In the genomic region with DNA sequence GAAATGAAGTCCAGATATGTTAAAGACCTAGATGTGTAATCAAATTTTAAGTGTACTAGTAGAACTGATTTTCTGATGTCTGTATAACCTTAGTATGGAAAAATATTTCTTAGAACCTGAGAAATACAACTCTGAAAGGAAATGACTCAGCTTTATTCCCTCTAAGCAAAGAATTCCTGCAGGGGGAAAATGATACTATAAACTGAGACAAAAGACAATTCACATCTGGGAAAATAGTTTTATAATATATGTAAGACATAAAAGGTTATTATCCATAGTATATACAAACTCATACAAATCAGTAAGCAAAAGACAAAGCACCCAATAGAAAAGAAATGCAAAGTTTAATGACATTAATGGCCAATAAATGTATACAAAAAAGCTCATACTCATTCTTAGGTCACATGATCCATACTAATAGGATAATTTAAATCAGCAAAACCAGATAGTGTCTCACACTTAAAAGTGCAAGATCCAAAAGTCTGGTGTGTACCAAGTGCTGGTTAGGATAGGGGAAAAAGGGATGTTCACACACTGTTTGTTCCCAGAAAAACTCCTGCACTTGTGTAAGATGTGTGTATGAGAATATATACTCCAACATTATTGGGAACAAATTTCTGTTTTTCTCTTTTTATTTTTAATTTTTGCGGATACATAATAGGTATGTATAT, we compare ENCODE assay signal across 23 cellular contexts. TPM values are rescaled to one million over a fixed set of nuclear protein-coding genes. Genes with fewer than 3 reads are reported as not detected.
DNase-seq lines count a peak whose midpoint lies in the region; ATAC-seq, FAIRE-seq and TF ChIP-seq lines count a peak whose summit lies in the region.
"Had no signal": no experiment of that assay in that cellular context is flagged by ENCODE, and none has a peak within 500 bp of the region (broad histone marks: within the 10 kb centered on the region; RNA-seq: fewer than 3 reads in every experiment).

No MANE protein-coding gene starts in this region.

- WGBS in HepG2 (ENCODE audit: low lambda C conversion rate), result 41% methylated on average over 1 of the region's 1 CpG
- WGBS in right lobe of liver (ENCODE audit: insufficient coverage, low coverage, low lambda C conversion rate, missing lambda C conversion rate), result 100% methylated on average over 1 of the region's 1 CpG

- CTCF ChIA-PET in HepG2 (lab: Yijun Ruan, JAX; ENCODE audit: low intra/inter-chr PET ratio, low total read pairs), result no interaction called here

- H3K27me3 ChIP-seq in HepG2 (ENCODE audit: control insufficient read depth in 1 of 2, insufficient read depth in 2 of 2, low read length in 2 of 2), result no peaks in the 10 kb centered on the region
- no peaks in the 10 kb centered on the region for H3K27me3 ChIP-seq in right lobe of liver
- H3K27me3 ChIP-seq: uterus had no signal

- intact Hi-C loops in HepG2 (cut with micrococcal nuclease; ENCODE audit: unreplicated experiment) (no loop called here), right lobe of liver (cut with DNase I) (no loop called here), kidney (cut with DNase I) (no loop called here)

- no peaks in the 10 kb centered on the region for H4K20me1 ChIP-seq in HepG2 (ENCODE audit: insufficient read depth, low read length)

- no peak for TF ChIP-seq RAD21 in HepG2 (CRISPR knock-in tag; IDR thresholded peaks at IDR 0.05)

- H3K27ac ChIP-seq in HepG2 (ENCODE audit: extremely low read length, insufficient read depth, low read length), result no peak overlapping the region
- no peak overlapping the region for H3K27ac ChIP-seq in right lobe of liver
- H3K27ac ChIP-seq in SK-N-MC, result peak overlapping the region; percentile 94
- no peak overlapping the region for H3K27ac ChIP-seq in kidney (ENCODE audit: low read depth in 2 of 2, low read length in 2 of 2)
- H3K27ac ChIP-seq: psoas muscle, uterus had no signal

- TF ChIP-seq EP300 in HepG2 (IDR thresholded peaks at IDR 0.05; ENCODE audit: low read depth in 2 of 2, low read length in 2 of 2) (no peak), HepG2 (CRISPR knock-in tag; IDR thresholded peaks at IDR 0.05; ENCODE audit: borderline replicate concordance) (no peak)

- H3K9ac ChIP-seq in HepG2 (ENCODE audit: insufficient read depth, low read depth, low read length), result no peak overlapping the region
- no peak overlapping the region for H3K9ac ChIP-seq in SK-N-MC (ENCODE audit: insufficient read length)
- H3K9ac ChIP-seq in kidney (ENCODE audit: low read length in 2 of 2), result no peak overlapping the region

- H3K36me3 ChIP-seq in HepG2 (replicated peaks in 1 of 2; ENCODE audit: control insufficient read depth in 1 of 2, insufficient read depth in 2 of 2, low read length in 2 of 2) (no peaks in the 10 kb centered on the region), right lobe of liver (no peaks in the 10 kb centered on the region), SK-N-MC (ENCODE audit: insufficient read depth, low read length) (peaks cover 9% of the 10 kb centered on the region; the same call in 1 of the 2 replicates), kidney (ENCODE audit: control insufficient read depth in 1 of 2, insufficient read depth in 2 of 2, low read length in 2 of 2) (no peaks in the 10 kb centered on the region)
- H3K36me3 ChIP-seq: uterus had no signal

- no TSS peak for BruUV-seq in HepG2 (replicated peaks; lab: Mats Ljungman, UMichigan)

- H3K4me1 ChIP-seq in HepG2 (ENCODE audit: insufficient read depth, low read length) (no peaks in the 10 kb centered on the region), right lobe of liver (peaks cover 0 to 13% (median 0%) of the 10 kb centered on the region in 4 donors), kidney (ENCODE audit: control insufficient read depth in 1 of 2, insufficient read depth in 1 of 2, low read depth in 1 of 2, low read length in 2 of 2) (no peaks in the 10 kb centered on the region)
- H3K4me1 ChIP-seq: uterus had no signal

- ATAC-seq in HepG2, result no peak
- no peak for ATAC-seq in right lobe of liver
- ATAC-seq: activated CD8-positive, alpha-beta T cell treated with anti-CD3 and anti-CD28 coated beads, Interleukin-2, amount 10 ng/mL, durations not matched to agents 7 days and 5 days; natural killer cell treated with Interleukin-12 subunit alpha and Interleukin-12 subunit beta and Interleukin-15 and Interleukin-18, amount 100 ng/mL, for 72 hours; psoas muscle; WTC11 had no signal

- DNase-seq in HepG2 (ENCODE audit: low spot score), result no peak
- DNase-seq in right lobe of liver, result no peak
- peak; percentile 80 for DNase-seq in SK-N-MC (ENCODE audit: low read depth, low spot score)
- peak; percentile 56 for DNase-seq in fibroblast of pulmonary artery (ENCODE audit: low read depth)
- peak; percentile 17 for DNase-seq in urothelium cell line (ENCODE audit: low spot score)
- no peak for DNase-seq in middle frontal gyrus (ENCODE audit: extremely low spot score, low spot score)
- DNase-seq in kidney, result no peak
- DNase-seq in stimulated activated CD4-positive, alpha-beta T cell treated with anti-CD3 and anti-CD28 coated beads, Interleukin-4, amount 100 ng/mL, for 4 hours, result no peak
- DNase-seq: activated CD8-positive, alpha-beta T cell treated with anti-CD3 and anti-CD28 coated beads, Interleukin-2, amount 10 ng/mL, durations not matched to agents 7 days and 5 days; activated naive CD8-positive, alpha-beta T cell treated with anti-CD3 and anti-CD28 coated beads, Interleukin-2, amount 10 ng/mL, durations not matched to agents 7 days and 5 days; CD8-positive, alpha-beta memory T cell; cerebellar nuclear complex; GOT3; MM.1S; NCI-H2081 treated with DMSO at 0.1 percent for 48 hours; NCI-H526 treated with DMSO at 0.1 percent for 48 hours; psoas muscle; T-helper 1 cell; uterus had no signal

- FAIRE-seq in HepG2 (lab: Jason Lieb, UNC) (no peak), urothelium cell line (lab: Jason Lieb, UNC) (no peak), kidney (lab: Jason Lieb, UNC) (no peak)

- TF ChIP-seq CTCF in HepG2 (CRISPR knock-in tag; IDR thresholded peaks at IDR 0.05) (no peak), right lobe of liver (IDR thresholded peaks at IDR 0.05) (no peak), fibroblast of pulmonary artery (IDR thresholded peaks at IDR 0.05; ENCODE audit: low read length, missing control alignments) (no peak), kidney (IDR thresholded peaks at IDR 0.05; ENCODE audit: borderline replicate concordance, extremely low read depth, insufficient read depth) (no peak)

- H3K4me3 ChIP-seq in HepG2 (replicated peaks in 1 of 3; ENCODE audit: insufficient read depth in 1 of 3, low read depth in 2 of 3, low read length in 3 of 3) (no peak overlapping the region), right lobe of liver (no peak overlapping the region), SK-N-MC (peak overlapping the region; percentile 51), fibroblast of pulmonary artery (replicated peaks; ENCODE audit: low read depth, low read length) (no peak overlapping the region), kidney (ENCODE audit: low read length in 2 of 2) (no peak overlapping the region)
- H3K4me3 ChIP-seq: lung, psoas muscle, uterus had no signal

- H3K79me2 ChIP-seq in HepG2 (ENCODE audit: insufficient read depth, low read length), result no peaks in the 10 kb centered on the region

- TF ChIP-seq POLR2A in HepG2 (IDR thresholded peaks at IDR 0.05; ENCODE audit: insufficient read depth in 1 of 2, low read depth in 2 of 2, low read length in 2 of 2) (no peak), right lobe of liver (IDR thresholded peaks at IDR 0.05) (no peak)

- no peak overlapping the region for H2AFZ ChIP-seq in HepG2 (ENCODE audit: low read length)

- no peak overlapping the region for H3K4me2 ChIP-seq in HepG2 (ENCODE audit: low read depth, low read length)

- in situ Hi-C loops in HepG2 (cut with HindIII; ENCODE audit: extremely low pct_ligation_motif_present, low pct_unique_long_range_greater_than_20kb), result no loop called here

- H3K9me3 ChIP-seq in HepG2 (ENCODE audit: low read length) (no peaks in the 10 kb centered on the region), right lobe of liver (no peaks in the 10 kb centered on the region), SK-N-MC (ENCODE audit: low read depth, low read length) (no peaks in the 10 kb centered on the region), kidney (ENCODE audit: control insufficient read depth in 1 of 2, low read length in 2 of 2) (no peaks in the 10 kb centered on the region)
- H3K9me3 ChIP-seq: psoas muscle, uterus had no signal

- POLR2A ChIA-PET in HepG2 (lab: Yijun Ruan, JAX), result no interaction called here

TF ChIP-seq in HepG2, 621 proteins besides CTCF, POLR2A, EP300 and RAD21 (continues in another document):
- no peak for TF ChIP-seq POLR2AphosphoS2 (IDR thresholded peaks at IDR 0.05; ENCODE audit: low read depth, low read length)
- 0 out of 2 replicates have a peak, but pooled peaks have one; percentile 20 for TF ChIP-seq NFE2L2 (IDR thresholded peaks at IDR 0.05; ENCODE audit: low read length)
- TF ChIP-seq NFKB2 (CRISPR knock-in tag; IDR thresholded peaks at IDR 0.05; ENCODE audit: borderline replicate concordance), result no peak
- no peak for TF ChIP-seq ZIK1 (CRISPR knock-in tag; IDR thresholded peaks at IDR 0.05; ENCODE audit: borderline replicate concordance, low read depth)

RNA-seq across cellular contexts. Expression of gene RNF217, which starts 22.6 kb away (rescaled TPM):
- 1.2 and 2.2 TPM in 2 replicates for total RNA-seq in HepG2 (2016; rRNA removed; fragmentation: Illumina TruSeq; extraction: Trizol)
- 1.1 TPM in 2 replicates for total RNA-seq in HepG2 (2016; cell fraction: cytosol; rRNA removed; fragmentation: Illumina TruSeq; extraction: Trizol; ENCODE audit: low read depth)
- total RNA-seq in HepG2 (2016; cell fraction: insoluble cytoplasmic fraction; rRNA removed; fragmentation: Illumina TruSeq; extraction: Trizol), result 2.3 and 3.0 TPM in 2 replicates
- 1.4 TPM in 2 replicates for total RNA-seq in HepG2 (2016; cell fraction: membrane; rRNA removed; fragmentation: Illumina TruSeq; extraction: Trizol)
- 2.8 and 3.1 TPM in 2 replicates for total RNA-seq in HepG2 (2016; cell fraction: nucleus; rRNA removed; fragmentation: Illumina TruSeq; extraction: Trizol)
- 1.9 and 2.4 TPM in 2 replicates for polyA plus RNA-seq in HepG2 (2011; rRNA removed)
- polyA plus RNA-seq in HepG2 (2011; cell fraction: cytosol; rRNA removed), result 0.67 and 0.81 TPM in 2 replicates
- 9.2 and 10.0 TPM in 2 replicates for polyA plus RNA-seq in HepG2 (2011; cell fraction: nucleus; rRNA removed)
- polyA plus RNA-seq in HepG2 (2012), result 1.4 and 1.6 TPM in 2 replicates
- 0.18 and 0.36 TPM in 2 replicates for polyA plus RNA-seq in HepG2 (2016; cell fraction: cytosol; fragmentation: Illumina TruSeq; extraction: Trizol; ENCODE audit: low read depth)
- 0.72 and 0.83 TPM in 2 replicates for polyA plus RNA-seq in HepG2 (2016; cell fraction: insoluble cytoplasmic fraction; fragmentation: Illumina TruSeq; extraction: Trizol; ENCODE audit: low read depth)
- polyA plus RNA-seq in HepG2 (2016; cell fraction: membrane; fragmentation: Illumina TruSeq; extraction: Trizol; ENCODE audit: low read depth), result 0.69 and 0.73 TPM in 2 replicates
- 3.2 and 4.7 TPM in 2 replicates for polyA plus RNA-seq in HepG2 (2016; cell fraction: nucleus; fragmentation: Illumina TruSeq; extraction: Trizol; ENCODE audit: insufficient read depth, low read depth)
- polyA minus RNA-seq in HepG2 (2011; rRNA and poly(A)+ RNA removed; ENCODE audit: low replicate concordance), result 2.2 and 14.0 TPM in 2 replicates
- polyA minus RNA-seq in HepG2 (2011; cell fraction: cytosol; rRNA and poly(A)+ RNA removed), result 1.5 and 7.3 TPM in 2 replicates
- 9.5 and 10.7 TPM in 2 replicates for polyA minus RNA-seq in HepG2 (2011; cell fraction: nucleus; rRNA and poly(A)+ RNA removed)
- 10 to 100 TPM in 5 of 6 experiments, 1 to 10 TPM in 1; 9.8 to 20.7 (median 14.3) TPM for total RNA-seq in right lobe of liver
- 18.7 TPM for total RNA-seq in kidney
- 3.1 TPM for polyA plus RNA-seq in kidney (ENCODE audit: insufficient read depth, low read depth, low replicate concordance)
- total RNA-seq: HT-29 had no signal
- polyA plus RNA-seq: CD8-positive, alpha-beta memory T cell had no signal

Comparison
In these comparisons a context has a peak if more than half of its experiments do, and no peak if none do; other contexts are left out.
1. DNase-seq: peak in SK-N-MC (single experiment), fibroblast of pulmonary artery (single experiment) and urothelium cell line (single experiment); none in HepG2 (single experiment), right lobe of liver (0 of 3), middle frontal gyrus (single experiment), kidney (single experiment) and stimulated activated CD4-positive, alpha-beta T cell treated with anti-CD3 and anti-CD28 coated beads, Interleukin-4, amount 100 ng/mL, for 4 hours (0 of 2).